ENCODE assay signal across 24 cellular contexts in genomic region chr4:73406548-73406875, GRCh38. TPM values are rescaled to one million over a fixed set of nuclear protein-coding genes. Genes with fewer than 3 reads are reported as not detected.
"Had no signal": no experiment of that assay in that cellular context is flagged by ENCODE, and none has a peak within 500 bp of the region (broad histone marks: within the 10 kb centered on the region; RNA-seq: fewer than 3 reads in every experiment).

No MANE protein-coding gene starts in this region.

- ATAC-seq: esophagus mucosa; foreskin keratinocyte; left ventricle myocardium superior; right cardiac atrium; stimulated activated effector memory CD8-positive, alpha-beta T cell treated with anti-CD3 and anti-CD28 coated beads, Interleukin-12 subunit alpha, Interleukin-12 subunit beta, amount 100 ng/mL, for 72 hours; stimulated activated naive CD8-positive, alpha-beta T cell treated with anti-CD3 and anti-CD28 coated beads, Interleukin-15, Interleukin-2, amounts not matched to agents 100 U/mL and 50 U/mL, for 24 hours; upper lobe of right lung had no signal

- H3K9me3 ChIP-seq: pancreas, suprapubic skin, tibial nerve, upper lobe of right lung, vagina had no signal

- FAIRE-seq: pancreas had no signal

- H3K4me3 ChIP-seq: coronary artery, suprapubic skin, tibial nerve, upper lobe of right lung, vagina had no signal

- H3K27me3 ChIP-seq: foreskin keratinocyte, pancreas, suprapubic skin, tibial nerve, upper lobe of right lung, vagina had no signal

- DNase-seq: effector CD8-positive, alpha-beta T cell; head of caudate nucleus; hippocampal formation; left colon; left ventricle myocardium superior; mesendoderm; naive B cell; occipital lobe; right cardiac atrium; stimulated activated CD4-positive, alpha-beta T cell treated with anti-CD3 and anti-CD28 coated beads, Interleukin-4, amount 100 ng/mL, for 1 hour; stimulated activated CD8-positive, alpha-beta memory T cell treated with anti-CD3 and anti-CD28 coated beads, Interleukin-4, amount 100 ng/mL, for 48 hours; stimulated activated naive CD8-positive, alpha-beta T cell treated with anti-CD3 and anti-CD28 coated beads, Interleukin-15, Interleukin-2, amounts not matched to agents 100 U/mL and 50 U/mL, for 24 hours; upper lobe of right lung had no signal

- H3K36me3 ChIP-seq: suprapubic skin, tibial nerve, upper lobe of right lung, vagina had no signal

- H3K27ac ChIP-seq: coronary artery, foreskin keratinocyte, pancreas, suprapubic skin, tibial nerve, upper lobe of right lung, vagina had no signal

- H3K4me1 ChIP-seq: foreskin keratinocyte, suprapubic skin, tibial nerve, upper lobe of right lung, vagina had no signal

RNA-seq across cellular contexts. Expression of gene ALB, which starts 2.4 kb away (rescaled TPM):
- total RNA-seq: dermis microvascular lymphatic vessel endothelial cell, foreskin keratinocyte, kidney epithelial cell, left colon, left ventricle myocardium superior, lung microvascular endothelial cell, vagina had no signal
- polyA plus RNA-seq: foreskin keratinocyte had no signal

RNA-seq across cellular contexts. Expression of gene AFP, which starts 29.5 kb away (rescaled TPM):
- total RNA-seq: dermis microvascular lymphatic vessel endothelial cell, esophagus mucosa, kidney epithelial cell, left colon, left ventricle myocardium superior, lung microvascular endothelial cell, right cardiac atrium, suprapubic skin, tibial nerve, upper lobe of right lung, vagina had no signal
- polyA plus RNA-seq: right cardiac atrium had no signal
